In genomic region chr2:197379928-197380309, GRCh38 we compare ENCODE assay signal across 7 cellular contexts. TPM values are rescaled to one million over a fixed set of nuclear protein-coding genes. Genes with fewer than 3 reads are reported as not detected.
A peak's percentile ranks its signal among the peaks of the same experiment; 100 is the strongest.
DNase-seq lines count a peak whose midpoint lies in the region; ATAC-seq, FAIRE-seq and TF ChIP-seq lines count a peak whose summit lies in the region.
"Not testable (repeated sequence)": the region's sequence is repeated elsewhere in the genome, so short reads cannot be mapped to it uniquely, and the experiment has no call there.

No MANE protein-coding gene starts in this region.

- H3K9me3 Mint-ChIP-seq in HFFc6; activated T-helper 17 cell treated with anti-CD3 and anti-CD28 coated beads, Interleukin-2, amount 50 U/mL, for 72 hours; glutamatergic neuron (ENCODE audit: unreplicated experiment); stimulated activated memory B cell treated with anti-CD40 and anti-IgM and Interleukin-4, amounts not matched to agents 10 μg/mL and 1 μg/mL and 100 μg/mL, for 72 hours: not testable (repeated sequence)

- not testable (repeated sequence) for BruUV-seq in GM12878 (replicated peaks; lab: Mats Ljungman, UMichigan)

- H2AFZ ChIP-seq in OCI-LY3 (ENCODE audit: low read depth, low read length); GM12878 (ENCODE audit: control insufficient read depth, low read depth, low read length); osteoblast (ENCODE audit: low read length): not testable (repeated sequence)

- RAD21 ChIA-PET in GM12878 (lab: Charles Lee; ENCODE audit: unreplicated experiment): not testable (repeated sequence)

- H3K27me3 Mint-ChIP-seq in HFFc6 (ENCODE audit: insufficient read depth); activated T-helper 17 cell treated with anti-CD3 and anti-CD28 coated beads, Interleukin-2, amount 50 U/mL, for 72 hours; glutamatergic neuron (ENCODE audit: unreplicated experiment); stimulated activated memory B cell treated with anti-CD40 and anti-IgM and Interleukin-4, amounts not matched to agents 10 μg/mL and 1 μg/mL and 100 μg/mL, for 72 hours: not testable (repeated sequence)

- not testable (repeated sequence) for H3K9ac ChIP-seq in OCI-LY3 (ENCODE audit: low read length); GM12878 (ENCODE audit: control insufficient read depth, insufficient read depth, low read length)

- H3K36me3 ChIP-seq in OCI-LY3 (replicated peaks; ENCODE audit: low read depth, low read length); GM12878 (ENCODE audit: control insufficient read depth in 2 of 2, insufficient read depth in 2 of 2, low read length in 1 of 2); osteoblast (ENCODE audit: insufficient read depth, low read length): not testable (repeated sequence)

- not testable (repeated sequence) for H3K27ac ChIP-seq in OCI-LY3 (ENCODE audit: low read length); GM12878 (ENCODE audit: control insufficient read depth, insufficient read depth)
- peak overlapping the region; percentile 33 for H3K27ac ChIP-seq in osteoblast (ENCODE audit: low read depth, low read length)

- intact Hi-C loops in GM12878 (cut with micrococcal nuclease; ENCODE audit: unreplicated experiment): loop anchor here (2.0 to 10.0 kb wide), 4 partner anchors 69 to 595 kb away; partner anchors contain the start of gene ANKRD44

- H3K4me3 ChIP-seq in OCI-LY3 (ENCODE audit: low read length); GM12878: not testable (repeated sequence)
- H3K4me3 ChIP-seq in osteoblast (ENCODE audit: insufficient read depth, low read length): peak overlapping the region; percentile 13

- H3K9me3 ChIP-seq in OCI-LY3 (ENCODE audit: insufficient read depth, low read length); GM12878 (replicated peaks; ENCODE audit: control insufficient read depth, insufficient read depth, low read length); osteoblast (ENCODE audit: low read depth, low read length): not testable (repeated sequence)

- H4K20me1 ChIP-seq in OCI-LY3 (ENCODE audit: insufficient read depth, low read length); GM12878 (ENCODE audit: control insufficient read depth, insufficient read depth); osteoblast (ENCODE audit: insufficient read depth, low read length): not testable (repeated sequence)

- H3K4me1 ChIP-seq in OCI-LY3 (ENCODE audit: low read length): peaks cover 25% of the 10 kb centered on the region
- peaks cover 12% of the 10 kb centered on the region for H3K4me1 ChIP-seq in GM12878 (ENCODE audit: control insufficient read depth, insufficient read depth, low read length)
- H3K4me1 ChIP-seq in osteoblast (ENCODE audit: insufficient read depth, low read length): peaks cover 15% of the 10 kb centered on the region

- ATAC-seq in activated T-helper 17 cell treated with anti-CD3 and anti-CD28 coated beads, Interleukin-2, amount 50 U/mL, for 72 hours (replicated peaks): peak; percentile 40
- ATAC-seq in GM12878; stimulated activated memory B cell treated with anti-CD40 and anti-IgM and Interleukin-4, amounts not matched to agents 10 μg/mL and 1 μg/mL and 100 μg/mL, for 72 hours: not testable (repeated sequence)

- CTCF ChIA-PET in GM12878 (lab: Yijun Ruan, JAX): interaction anchor here (0.8 to 4.3 kb wide), 3 partner anchors 189 to 304 kb away, joined by 3 to 26 read pairs (median 4); no protein-coding TSS in a partner anchor

- H3K4me2 ChIP-seq in OCI-LY3 (ENCODE audit: low read length) (peak overlapping the region; percentile 22), osteoblast (ENCODE audit: insufficient read depth, low read length) (peak overlapping the region; percentile 95)
- not testable (repeated sequence) for H3K4me2 ChIP-seq in GM12878 (ENCODE audit: control insufficient read depth, insufficient read depth)

- not testable (repeated sequence) for TF ChIP-seq EP300 in GM12878 (IDR thresholded peaks at IDR 0.05; ENCODE audit: borderline replicate concordance in 1 of 2, control insufficient read depth in 1 of 2, low read depth in 2 of 2, low read length in 2 of 2)

- not testable (repeated sequence) for DNase-seq in HFFc6; GM12878 (ENCODE audit: low read depth, low spot score); glutamatergic neuron; osteoblast (ENCODE audit: insufficient read length, low spot score, missing footprints)

- in situ Hi-C loops in GM12878 (cut with MboI): loop anchor here (5.0 to 25.0 kb wide), 3 partner anchors 188 to 593 kb away; partner anchors contain the start of gene GTF3C3

- peak overlapping the region; percentile 65 for H3K27ac Mint-ChIP-seq in HFFc6
- H3K27ac Mint-ChIP-seq in activated T-helper 17 cell treated with anti-CD3 and anti-CD28 coated beads, Interleukin-2, amount 50 U/mL, for 72 hours: not testable (repeated sequence)
- H3K27ac Mint-ChIP-seq in glutamatergic neuron (ENCODE audit: unreplicated experiment): peak overlapping the region; percentile 37
- peak overlapping the region; percentile 6 for H3K27ac Mint-ChIP-seq in stimulated activated memory B cell treated with anti-CD40 and anti-IgM and Interleukin-4, amounts not matched to agents 10 μg/mL and 1 μg/mL and 100 μg/mL, for 72 hours

- not testable (repeated sequence) for TF ChIP-seq CTCF in HFFc6 (IDR thresholded peaks at IDR 0.05); OCI-LY3 (IDR thresholded peaks at IDR 0.05; ENCODE audit: low read depth, low read length); GM12878 (IDR thresholded peaks at IDR 0.05 in 2 of 3, conservative IDR thresholded peaks at IDR 0.05 in 1 of 3; ENCODE audit: control insufficient read depth in 2 of 3, extremely low read depth in 1 of 3, insufficient read depth in 1 of 3, low read depth in 3 of 3, low read length in 3 of 3); glutamatergic neuron (IDR thresholded peaks at IDR 0.05; ENCODE audit: partially characterized antibody, unreplicated experiment); osteoblast (IDR thresholded peaks at IDR 0.05; ENCODE audit: extremely low read depth, low read depth, low read length)

- POLR2A ChIA-PET in GM12878 (lab: Charles Lee): interaction anchor here (0.7 kb wide), 1 partner anchor 399 kb away, joined by 3 read pairs; no protein-coding TSS in a partner anchor

- H3K4me1 Mint-ChIP-seq in HFFc6 (ENCODE audit: low read depth): peaks cover 30% of the 10 kb centered on the region
- H3K4me1 Mint-ChIP-seq in activated T-helper 17 cell treated with anti-CD3 and anti-CD28 coated beads, Interleukin-2, amount 50 U/mL, for 72 hours: peaks cover 21% of the 10 kb centered on the region
- H3K4me1 Mint-ChIP-seq in glutamatergic neuron (ENCODE audit: low read depth, unreplicated experiment): peaks cover 22% of the 10 kb centered on the region
- H3K4me1 Mint-ChIP-seq in stimulated activated memory B cell treated with anti-CD40 and anti-IgM and Interleukin-4, amounts not matched to agents 10 μg/mL and 1 μg/mL and 100 μg/mL, for 72 hours: peaks cover 28% of the 10 kb centered on the region

- not testable (repeated sequence) for TF ChIP-seq RAD21 in GM12878 (IDR thresholded peaks at IDR 0.05; ENCODE audit: insufficient read depth, low read depth, low read length)

- SMC1A ChIA-PET in GM12878 (lab: Charles Lee; ENCODE audit: uncharacterized antibody, unreplicated experiment): interaction anchor here (1.0 kb wide), 1 partner anchor 267 kb away, joined by 3 read pairs; no protein-coding TSS in a partner anchor

- H3K36me3 Mint-ChIP-seq in HFFc6 (ENCODE audit: low read depth); activated T-helper 17 cell treated with anti-CD3 and anti-CD28 coated beads, Interleukin-2, amount 50 U/mL, for 72 hours (ENCODE audit: low read depth); glutamatergic neuron (ENCODE audit: unreplicated experiment); stimulated activated memory B cell treated with anti-CD40 and anti-IgM and Interleukin-4, amounts not matched to agents 10 μg/mL and 1 μg/mL and 100 μg/mL, for 72 hours: not testable (repeated sequence)

- H3K27me3 ChIP-seq in OCI-LY3 (ENCODE audit: low read depth, low read length); GM12878 (replicated peaks in 1 of 2; ENCODE audit: control insufficient read depth in 2 of 2, insufficient read depth in 2 of 2, low read length in 1 of 2); osteoblast (ENCODE audit: insufficient read depth, low read length): not testable (repeated sequence)

- peak overlapping the region; percentile 54 for H3K4me3 Mint-ChIP-seq in HFFc6
- H3K4me3 Mint-ChIP-seq in activated T-helper 17 cell treated with anti-CD3 and anti-CD28 coated beads, Interleukin-2, amount 50 U/mL, for 72 hours; glutamatergic neuron (ENCODE audit: unreplicated experiment); stimulated activated memory B cell treated with anti-CD40 and anti-IgM and Interleukin-4, amounts not matched to agents 10 μg/mL and 1 μg/mL and 100 μg/mL, for 72 hours: not testable (repeated sequence)

- not testable (repeated sequence) for FAIRE-seq in GM12878 (lab: Jason Lieb, UNC)

- H3K79me2 ChIP-seq in OCI-LY3 (ENCODE audit: low read length); GM12878 (ENCODE audit: control insufficient read depth, insufficient read depth, low read length); osteoblast (ENCODE audit: insufficient read depth, low read length): not testable (repeated sequence)

- TF ChIP-seq POLR2A in GM12878 (IDR thresholded peaks at IDR 0.05; ENCODE audit: low read depth, low read length): not testable (repeated sequence)

- WGBS in GM12878 (ENCODE audit: insufficient coverage, insufficient replicate concordance, low lambda C conversion rate, missing lambda C conversion rate): 2% methylated on average over 5 of the region's 5 CpGs

RNA-seq across cellular contexts. Expression of gene SF3B1, which starts 54.9 kb away (rescaled TPM):
- 100 to 1,000 TPM; 158 to 189 (median 175) TPM for total RNA-seq in HFFc6 (2021; fragmentation: NEBNext Ultra II Directional; extraction: Animal tissue kit (Norgen Biotek cat#: 25700))
- 100 to 1,000 TPM; 273 to 277 TPM for total RNA-seq in activated T-helper 17 cell treated with anti-CD3 and anti-CD28 coated beads, Interleukin-2, amount 50 U/mL, for 72 hours
- 1,461 and 1,609 TPM in 2 replicates for total RNA-seq in GM12878 (2013; cell fraction: nucleolus; rRNA removed)
- 236 and 277 TPM in 2 replicates for total RNA-seq in GM12878 (2014; rRNA removed)
- 241 and 248 TPM in 2 replicates for total RNA-seq in GM12878 (2014; rRNA removed; fragmentation: Illumina TruSeq; extraction: Trizol)
- total RNA-seq in GM12878 (2021): 262 and 263 TPM in 2 replicates
- 149 TPM for polyA plus RNA-seq in GM12878 (2011; ENCODE audit: low read depth)
- polyA plus RNA-seq in GM12878 (2011; rRNA removed): 565 and 880 TPM in 2 replicates
- 149 and 276 TPM in 2 replicates for polyA plus RNA-seq in GM12878 (2011; cell fraction: cytosol; rRNA removed)
- polyA plus RNA-seq in GM12878 (2011; cell fraction: nucleus; rRNA removed): 1,214 and 1,398 TPM in 2 replicates
- polyA plus RNA-seq in GM12878 (2012): 229 and 264 TPM in 2 replicates
- polyA plus RNA-seq in GM12878 (2014; fragmentation: Illumina TruSeq; extraction: Trizol): 324 and 460 TPM in 2 replicates
- 100 to 1,000 TPM; 163 to 170 TPM for polyA plus RNA-seq in GM12878 (2014; fragmentation: Nextera tagmentation; extraction: Ambion mirVana)
- 150 and 191 TPM in 2 replicates for polyA plus RNA-seq in GM12878 (2014; rRNA removed)
- 100 to 1,000 TPM; 232 to 246 TPM for polyA plus RNA-seq in GM12878 (2016; fragmentation: Nextera tagmentation; extraction: Ambion mirVana)
- 301 and 769 TPM in 2 replicates for polyA minus RNA-seq in GM12878 (2011; rRNA and poly(A)+ RNA removed)
- polyA minus RNA-seq in GM12878 (2011; cell fraction: cytosol; rRNA and poly(A)+ RNA removed): 57.1 and 80.7 TPM in 2 replicates
- polyA minus RNA-seq in GM12878 (2011; cell fraction: nucleus; rRNA and poly(A)+ RNA removed): 245 and 280 TPM in 2 replicates
- total RNA-seq in glutamatergic neuron (ENCODE audit: unreplicated experiment): 401 TPM
- 241 and 253 TPM in 2 replicates for total RNA-seq in osteoblast
